15 cellular contexts compared by ENCODE assay signal in the genomic region with DNA sequence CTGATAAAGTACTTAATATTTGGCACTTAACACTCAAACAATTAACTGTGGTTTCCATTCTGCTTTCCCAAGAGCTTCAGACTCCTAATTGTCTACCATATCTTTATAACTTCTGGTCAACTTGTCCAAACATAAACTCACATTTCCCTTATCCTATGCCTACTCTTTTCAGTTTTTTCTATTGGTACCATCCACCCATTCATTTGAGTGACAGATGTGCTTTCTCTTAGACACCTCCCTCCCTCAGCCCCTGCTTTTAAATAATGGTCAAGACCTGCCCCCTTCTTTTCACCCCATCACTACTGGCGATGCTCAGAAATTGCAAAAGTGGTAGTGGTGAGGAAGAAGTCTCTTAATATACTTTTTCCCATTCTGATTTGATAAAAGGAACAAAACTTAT.
"Had no signal": no experiment of that assay in that cellular context is flagged by ENCODE, and none has a peak within 500 bp of the region (broad histone marks: within the 10 kb centered on the region; RNA-seq: fewer than 3 reads in every experiment).

No MANE protein-coding gene starts in this region.

- H3K4me1 ChIP-seq: adrenal gland, uterus had no signal

- H3K27me3 ChIP-seq: adrenal gland, tibial nerve, uterus had no signal

- H3K27ac Mint-ChIP-seq: activated naive CD4-positive, alpha-beta T cell treated with anti-CD3 and anti-CD28 coated beads, Interleukin-2, amount 10 ng/mL, durations not matched to agents 7 days and 5 days; T-helper 2 cell treated with Interferon-gamma antibody and Interleukin-4, amounts not matched to agents 5 μg/mL and 100 μg/mL, for 36 hours had no signal

- H3K27me3 Mint-ChIP-seq: activated naive CD4-positive, alpha-beta T cell treated with anti-CD3 and anti-CD28 coated beads, Interleukin-2, amount 10 ng/mL, durations not matched to agents 7 days and 5 days; naive thymus-derived CD8-positive, alpha-beta T cell had no signal

- H3K36me3 ChIP-seq: adrenal gland, left ventricle myocardium inferior, uterus had no signal

- H3K9me3 ChIP-seq: adrenal gland, left ventricle myocardium inferior, mucosa of descending colon, tibial nerve, uterus had no signal

- H3K4me3 ChIP-seq: adrenal gland, left ventricle myocardium inferior, mucosa of descending colon, tibial nerve, uterus had no signal

- H3K4me3 Mint-ChIP-seq: activated naive CD4-positive, alpha-beta T cell treated with anti-CD3 and anti-CD28 coated beads, Interleukin-2, amount 10 ng/mL, durations not matched to agents 7 days and 5 days; T-helper 2 cell treated with Interferon-gamma antibody and Interleukin-4, amounts not matched to agents 5 μg/mL and 100 μg/mL, for 36 hours had no signal

- H3K27ac ChIP-seq: adrenal gland, left ventricle myocardium inferior, uterus had no signal

- DNase-seq: activated naive CD4-positive, alpha-beta T cell treated with anti-CD3 and anti-CD28 coated beads, Interleukin-2, amount 10 ng/mL, durations not matched to agents 7 days and 5 days; adrenal gland; left ventricle myocardium inferior; nucleus accumbens; posterior cingulate gyrus; retina; stimulated activated CD4-positive, alpha-beta T cell treated with anti-CD3 and anti-CD28 coated beads, Interleukin-15, amount 100 ng/mL, for 24 hours; stimulated activated CD4-positive, alpha-beta T cell treated with anti-CD3 and anti-CD28 coated beads, Interleukin-4, amount 100 ng/mL, for 1 hour; stimulated activated naive CD4-positive, alpha-beta T cell treated with Interleukin-2 at 50 U/mL for 16 hours; substantia nigra; uterus had no signal

- H3K9me3 Mint-ChIP-seq: activated naive CD4-positive, alpha-beta T cell treated with anti-CD3 and anti-CD28 coated beads, Interleukin-2, amount 10 ng/mL, durations not matched to agents 7 days and 5 days; naive thymus-derived CD8-positive, alpha-beta T cell; T-helper 2 cell treated with Interferon-gamma antibody and Interleukin-4, amounts not matched to agents 5 μg/mL and 100 μg/mL, for 36 hours had no signal
